Comparison of ENCODE assay signal across 1 cellular context in the genomic region with DNA sequence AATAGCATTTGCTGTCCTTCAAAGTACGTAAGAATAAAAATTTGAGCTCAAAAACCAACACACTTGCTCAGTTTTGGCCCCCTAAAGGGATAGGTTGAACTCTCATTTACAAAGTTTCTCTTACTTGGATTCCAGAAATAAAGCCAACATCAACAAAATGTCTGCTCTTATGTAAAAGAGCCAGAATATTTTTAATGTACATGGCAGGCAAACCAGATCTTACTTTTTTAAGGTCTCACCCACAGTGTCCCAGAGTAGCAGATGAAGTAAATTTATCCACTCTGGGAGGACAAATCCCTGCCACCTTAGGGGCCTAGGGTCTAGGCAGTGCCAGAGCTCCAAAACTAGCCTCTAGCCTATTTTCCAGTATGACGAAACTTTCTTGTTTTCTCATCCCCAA.
TF ChIP-seq lines count a peak whose summit lies in the region.

No MANE protein-coding gene starts in this region.

TF ChIP-seq in HepG2, 621 proteins besides CTCF, POLR2A, EP300 and RAD21:
- TF ChIP-seq NFIB (CRISPR knock-in tag; IDR thresholded peaks at IDR 0.05; ENCODE audit: borderline replicate concordance) = no peak
- TF ChIP-seq ZNF329 (CRISPR knock-in tag; IDR thresholded peaks at IDR 0.05; ENCODE audit: low read depth) = no peak
- TF ChIP-seq, protein P1, sequence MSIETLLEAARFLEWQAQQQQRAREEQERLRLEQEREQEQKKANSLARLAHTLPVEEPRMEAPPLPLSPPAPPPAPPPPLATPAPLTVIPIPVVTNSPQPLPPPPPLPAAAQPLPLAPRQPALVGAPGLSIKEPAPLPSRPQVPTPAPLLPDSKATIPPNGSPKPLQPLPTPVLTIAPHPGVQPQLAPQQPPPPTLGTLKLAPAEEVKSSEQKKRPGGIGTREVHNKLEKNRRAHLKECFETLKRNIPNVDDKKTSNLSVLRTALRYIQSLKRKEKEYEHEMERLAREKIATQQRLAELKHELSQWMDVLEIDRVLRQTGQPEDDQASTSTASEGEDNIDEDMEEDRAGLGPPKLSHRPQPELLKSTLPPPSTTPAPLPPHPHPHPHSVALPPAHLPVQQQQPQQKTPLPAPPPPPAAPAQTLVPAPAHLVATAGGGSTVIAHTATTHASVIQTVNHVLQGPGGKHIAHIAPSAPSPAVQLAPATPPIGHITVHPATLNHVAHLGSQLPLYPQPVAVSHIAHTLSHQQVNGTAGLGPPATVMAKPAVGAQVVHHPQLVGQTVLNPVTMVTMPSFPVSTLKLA (IDR thresholded peaks at IDR 0.05) = no peak
- TF ChIP-seq RBFOX2 (IDR thresholded peaks at IDR 0.05; ENCODE audit: low read depth, low read length) = no peak
- no peak for TF ChIP-seq SOX13 (IDR thresholded peaks at IDR 0.05)
- TF ChIP-seq SOX13 (CRISPR knock-in tag; conservative IDR thresholded peaks at IDR 0.05 in 1 of 2, IDR thresholded peaks at IDR 0.05 in 1 of 2) = no peak
- TF ChIP-seq, protein P2, sequence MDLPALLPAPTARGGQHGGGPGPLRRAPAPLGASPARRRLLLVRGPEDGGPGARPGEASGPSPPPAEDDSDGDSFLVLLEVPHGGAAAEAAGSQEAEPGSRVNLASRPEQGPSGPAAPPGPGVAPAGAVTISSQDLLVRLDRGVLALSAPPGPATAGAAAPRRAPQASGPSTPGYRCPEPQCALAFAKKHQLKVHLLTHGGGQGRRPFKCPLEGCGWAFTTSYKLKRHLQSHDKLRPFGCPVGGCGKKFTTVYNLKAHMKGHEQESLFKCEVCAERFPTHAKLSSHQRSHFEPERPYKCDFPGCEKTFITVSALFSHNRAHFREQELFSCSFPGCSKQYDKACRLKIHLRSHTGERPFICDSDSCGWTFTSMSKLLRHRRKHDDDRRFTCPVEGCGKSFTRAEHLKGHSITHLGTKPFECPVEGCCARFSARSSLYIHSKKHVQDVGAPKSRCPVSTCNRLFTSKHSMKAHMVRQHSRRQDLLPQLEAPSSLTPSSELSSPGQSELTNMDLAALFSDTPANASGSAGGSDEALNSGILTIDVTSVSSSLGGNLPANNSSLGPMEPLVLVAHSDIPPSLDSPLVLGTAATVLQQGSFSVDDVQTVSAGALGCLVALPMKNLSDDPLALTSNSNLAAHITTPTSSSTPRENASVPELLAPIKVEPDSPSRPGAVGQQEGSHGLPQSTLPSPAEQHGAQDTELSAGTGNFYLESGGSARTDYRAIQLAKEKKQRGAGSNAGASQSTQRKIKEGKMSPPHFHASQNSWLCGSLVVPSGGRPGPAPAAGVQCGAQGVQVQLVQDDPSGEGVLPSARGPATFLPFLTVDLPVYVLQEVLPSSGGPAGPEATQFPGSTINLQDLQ (CRISPR knock-in tag; IDR thresholded peaks at IDR 0.05) = no peak
- no peak for TF ChIP-seq HNF4G (IDR thresholded peaks at IDR 0.05; ENCODE audit: borderline replicate concordance, low read depth, low read length)
- TF ChIP-seq HNF4G (CRISPR knock-in tag; IDR thresholded peaks at IDR 0.05; ENCODE audit: borderline replicate concordance, low read depth) = no peak
- TF ChIP-seq MAF1 (CRISPR knock-in tag; IDR thresholded peaks at IDR 0.05; ENCODE audit: borderline replicate concordance) = no peak
- TF ChIP-seq NONO (IDR thresholded peaks at IDR 0.05) = no peak
- no peak for TF ChIP-seq NONO (CRISPR knock-in tag; conservative IDR thresholded peaks at IDR 0.05)
- no peak for TF ChIP-seq ZFX (CRISPR knock-in tag; IDR thresholded peaks at IDR 0.05; ENCODE audit: low read depth)
- no peak for TF ChIP-seq RFX5 (IDR thresholded peaks at IDR 0.05; ENCODE audit: low read depth, low read length)
- TF ChIP-seq, protein P3, sequence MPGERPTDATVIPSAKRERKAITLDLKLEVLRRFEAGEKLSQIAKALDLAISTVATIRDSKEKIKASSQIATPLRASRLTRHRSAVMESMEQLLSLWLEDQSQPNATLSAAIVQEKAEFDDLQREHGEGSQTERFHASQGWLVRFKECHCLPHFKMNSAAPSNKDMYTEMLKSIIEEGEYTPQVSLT (CRISPR knock-in tag; IDR thresholded peaks at IDR 0.05; ENCODE audit: borderline replicate concordance, low read depth) = no peak
